Comparison of ENCODE assay signal across 9 cellular contexts in genomic region chr7:155466814-155467675, GRCh38. TPM values are rescaled to one million over a fixed set of nuclear protein-coding genes. Genes with fewer than 3 reads are reported as not detected.
DNase-seq lines count a peak whose midpoint lies in the region; ATAC-seq and TF ChIP-seq lines count a peak whose summit lies in the region.
"Had no signal": no experiment of that assay in that cellular context is flagged by ENCODE, and none has a peak within 500 bp of the region (broad histone marks: within the 10 kb centered on the region; RNA-seq: fewer than 3 reads in every experiment).

No MANE protein-coding gene starts in this region.

- TF ChIP-seq CTCF in neural crest cell (conservative IDR thresholded peaks at IDR 0.05) = peak; percentile 53

- H3K27ac Mint-ChIP-seq in activated CD4-positive, alpha-beta T cell treated with anti-CD3 and anti-CD28 coated beads, Interleukin-2, amount 10 ng/mL, durations not matched to agents 7 days and 5 days = peak overlapping the region; percentile 50
- no peak overlapping the region for H3K27ac Mint-ChIP-seq in activated naive CD4-positive, alpha-beta T cell treated with anti-CD3 and anti-CD28 coated beads, Interleukin-2, amount 50 U/mL, for 72 hours
- no peak overlapping the region for H3K27ac Mint-ChIP-seq in neural crest cell (ENCODE audit: unreplicated experiment)

- peaks cover 3% of the 10 kb centered on the region for H3K4me1 Mint-ChIP-seq in activated CD4-positive, alpha-beta T cell treated with anti-CD3 and anti-CD28 coated beads, Interleukin-2, amount 10 ng/mL, durations not matched to agents 7 days and 5 days
- H3K4me1 Mint-ChIP-seq in neural crest cell = peaks cover 39% of the 10 kb centered on the region

- H3K4me3 Mint-ChIP-seq in activated CD4-positive, alpha-beta T cell treated with anti-CD3 and anti-CD28 coated beads, Interleukin-2, amount 10 ng/mL, durations not matched to agents 7 days and 5 days = no peak overlapping the region
- H3K4me3 Mint-ChIP-seq in neural crest cell = peak overlapping the region; percentile 83

- peaks cover 85% of the 10 kb centered on the region for H3K27me3 Mint-ChIP-seq in activated CD4-positive, alpha-beta T cell treated with anti-CD3 and anti-CD28 coated beads, Interleukin-2, amount 10 ng/mL, durations not matched to agents 7 days and 5 days
- H3K27me3 Mint-ChIP-seq in neural crest cell (ENCODE audit: low read depth) = peaks cover 100% of the 10 kb centered on the region

- no peaks in the 10 kb centered on the region for H3K9me3 Mint-ChIP-seq in activated CD4-positive, alpha-beta T cell treated with anti-CD3 and anti-CD28 coated beads, Interleukin-2, amount 10 ng/mL, durations not matched to agents 7 days and 5 days
- H3K9me3 Mint-ChIP-seq in activated naive CD4-positive, alpha-beta T cell treated with anti-CD3 and anti-CD28 coated beads, Interleukin-2, amount 50 U/mL, for 72 hours = no peaks in the 10 kb centered on the region
- no peaks in the 10 kb centered on the region for H3K9me3 Mint-ChIP-seq in neural crest cell

- ATAC-seq in HG03432 (IDR thresholded peaks at IDR 0.05; ENCODE audit: unreplicated experiment) = peak; percentile 56
- ATAC-seq in activated naive CD4-positive, alpha-beta T cell treated with anti-CD3 and anti-CD28 coated beads, Interleukin-2, amount 50 U/mL, for 72 hours = peak; percentile 53 to 82
- ATAC-seq in HG03469 (IDR thresholded peaks at IDR 0.05; ENCODE audit: unreplicated experiment) = no peak

- no peaks in the 10 kb centered on the region for H3K36me3 Mint-ChIP-seq in activated CD4-positive, alpha-beta T cell treated with anti-CD3 and anti-CD28 coated beads, Interleukin-2, amount 10 ng/mL, durations not matched to agents 7 days and 5 days (ENCODE audit: low read depth)
- peaks cover 0 to 6% of the 10 kb centered on the region in 2 donors for H3K36me3 Mint-ChIP-seq in activated naive CD4-positive, alpha-beta T cell treated with anti-CD3 and anti-CD28 coated beads, Interleukin-2, amount 50 U/mL, for 72 hours
- no peaks in the 10 kb centered on the region for H3K36me3 Mint-ChIP-seq in neural crest cell (ENCODE audit: low read depth)

- POLR2A ChIA-PET in activated CD4-positive, alpha-beta T cell treated with anti-CD3 and anti-CD28 coated beads, Interleukin-2, amount 10 ng/mL, durations not matched to agents 7 days and 5 days (lab: Charles Lee) = no interaction called here

- CTCF ChIA-PET in activated CD4-positive, alpha-beta T cell treated with anti-CD3 and anti-CD28 coated beads, Interleukin-2, amount 10 ng/mL, durations not matched to agents 7 days and 5 days (lab: Charles Lee) = interaction anchor here (0.5 to 1.5 kb wide), 3 partner anchors 11 to 1594 kb away, joined by 3 to 5 read pairs (median 4); no protein-coding TSS in a partner anchor

- peak; percentile 33 for DNase-seq in activated CD4-positive, alpha-beta T cell treated with anti-CD3 and anti-CD28 coated beads, Interleukin-2, amount 10 ng/mL, durations not matched to agents 7 days and 5 days
- no peak for DNase-seq in activated CD4-positive, alpha-beta T cell treated with anti-CD3 and anti-CD28 coated beads for 4 hours
- DNase-seq in activated naive CD4-positive, alpha-beta T cell treated with anti-CD3 and anti-CD28 coated beads, Interleukin-2, amount 50 U/mL, for 72 hours (ENCODE audit: low spot score in 2 of 2) = peak in 1 of 2 donors; percentile 67
- DNase-seq in neural crest cell (ENCODE audit: low read depth, low spot score) (peak; percentile 71), dermis blood vessel endothelial cell (no peak), SIG-M5 (lab: John Stamatoyannopoulos, UW) (no peak)

RNA-seq across cellular contexts. Expression of gene EN2, which starts 9.1 kb away (rescaled TPM):
- total RNA-seq in activated CD4-positive, alpha-beta T cell treated with anti-CD3 and anti-CD28 coated beads, Interleukin-2, amount 10 ng/mL, durations not matched to agents 7 days and 5 days = not detected
- not detected for total RNA-seq in activated naive CD4-positive, alpha-beta T cell treated with anti-CD3 and anti-CD28 coated beads, Interleukin-2, amount 50 U/mL, for 72 hours
- total RNA-seq in neural crest cell = 7.2 and 8.2 TPM in 2 replicates
- not detected in 2 replicates for total RNA-seq in dermis blood vessel endothelial cell
- total RNA-seq: fibroblast of villous mesenchyme had no signal

Comparison
In these comparisons a context has a peak if more than half of its experiments do, and no peak if none do; other contexts are left out.
1. DNase-seq: peak in activated CD4-positive, alpha-beta T cell treated with anti-CD3 and anti-CD28 coated beads, Interleukin-2, amount 10 ng/mL, durations not matched to agents 7 days and 5 days (single experiment) and neural crest cell (single experiment); none in activated CD4-positive, alpha-beta T cell treated with anti-CD3 and anti-CD28 coated beads for 4 hours (0 of 2), dermis blood vessel endothelial cell (single experiment) and SIG-M5 (single experiment).